In genomic region chr10:13388478-13388877, GRCh38 we compare ENCODE assay signal across 25 cellular contexts. TPM values are rescaled to one million over a fixed set of nuclear protein-coding genes. Genes with fewer than 3 reads are reported as not detected.
A peak's percentile ranks its signal among the peaks of the same experiment; 100 is the strongest.
DNase-seq lines count a peak whose midpoint lies in the region; ATAC-seq, FAIRE-seq and TF ChIP-seq lines count a peak whose summit lies in the region.
"Had no signal": no experiment of that assay in that cellular context is flagged by ENCODE, and none has a peak within 500 bp of the region (broad histone marks: within the 10 kb centered on the region; RNA-seq: fewer than 3 reads in every experiment).

No MANE protein-coding gene starts in this region.

- RAD21 ChIA-PET in GM12878 (lab: Charles Lee; ENCODE audit: unreplicated experiment): no interaction called here

- H2BK15ac ChIP-seq in H1 (ENCODE audit: low read length): no peak overlapping the region

- H2AFZ ChIP-seq in GM12878 (ENCODE audit: control insufficient read depth, low read depth, low read length): no peak overlapping the region
- H2AFZ ChIP-seq in H1 (ENCODE audit: low read length): no peak overlapping the region

- H3K23me2 ChIP-seq in H1 (ENCODE audit: low read depth, low read length): peaks cover 4% of the 10 kb centered on the region; the same call in 1 of the 2 replicates

- no peak overlapping the region for H2AK5ac ChIP-seq in H1 (ENCODE audit: low read depth, low read length)

- no peak overlapping the region for H3K4me2 ChIP-seq in GM12878 (ENCODE audit: control insufficient read depth, insufficient read depth)
- H3K4me2 ChIP-seq in H1 (ENCODE audit: insufficient read depth in 1 of 2, low read depth in 2 of 2, low read length in 2 of 2): no peak overlapping the region
- H3K4me2 ChIP-seq: A549; BLaER1 treated with 17β-estradiol and CSF1 and Interleukin-3, amounts not matched to agents 10 nM and 100 nM; GM23338 had no signal

- POLR2A ChIA-PET in HEK293 (lab: Yijun Ruan, JAX) (no interaction called here), GM12878 (lab: Charles Lee) (interaction anchor here (0.7 kb wide), 1 partner anchor 39 kb away, joined by 3 read pairs; no protein-coding TSS in a partner anchor), H1 (lab: Charles Lee; ENCODE audit: partially characterized antibody) (interaction anchor here (0.6 to 1.3 kb wide), 3 partner anchors 12 to 39 kb away, joined by 3 to 5 read pairs (median 5); no protein-coding TSS in a partner anchor)

- H2BK20ac ChIP-seq in H1 (ENCODE audit: low read length): no peak overlapping the region

- no peak overlapping the region for H4K91ac ChIP-seq in H1 (replicated peaks; ENCODE audit: insufficient read length, low read length)

- H3K9me3 ChIP-seq in HEK293 (ENCODE audit: control insufficient read depth, insufficient read depth, low read depth, low read length) (no peaks in the 10 kb centered on the region), GM12878 (replicated peaks; ENCODE audit: control insufficient read depth, insufficient read depth, low read length) (no peaks in the 10 kb centered on the region), H1 (ENCODE audit: insufficient read depth in 2 of 2, low read depth in 1 of 2, low read length in 1 of 2) (no peaks in the 10 kb centered on the region)
- H3K9me3 ChIP-seq: A549, BE2C, HAP-1 had no signal

- H2BK5ac ChIP-seq in H1 (ENCODE audit: low read depth, low read length): no peak overlapping the region

- no peak overlapping the region for H4K8ac ChIP-seq in H1 (ENCODE audit: extremely low read depth, insufficient read depth, low read length)

- H3K79me1 ChIP-seq in H1 (ENCODE audit: low read depth, low read length): no peaks in the 10 kb centered on the region

- no peaks in the 10 kb centered on the region for H3K9me3 Mint-ChIP-seq in activated naive CD4-positive, alpha-beta T cell treated with anti-CD3 and anti-CD28 coated beads, Interleukin-2, amount 50 U/mL, for 72 hours
- H3K9me3 Mint-ChIP-seq: CD4-positive, alpha-beta T cell; CD8-positive, alpha-beta memory T cell; GM23338 had no signal

- H3K56ac ChIP-seq in H1 (replicated peaks; ENCODE audit: insufficient read length, low read depth, low read length): peak overlapping the region; percentile 23

- H3K9ac ChIP-seq in GM12878 (ENCODE audit: control insufficient read depth, insufficient read depth, low read length): no peak overlapping the region
- H3K9ac ChIP-seq in H1 (replicated peaks in 1 of 4; ENCODE audit: extremely low read depth in 1 of 4, low read depth in 3 of 4, low read length in 3 of 4): no peak overlapping the region
- H3K9ac ChIP-seq: BLaER1 treated with 17β-estradiol and CSF1 and Interleukin-3, amounts not matched to agents 10 nM and 100 nM had no signal

- no peak for TF ChIP-seq POLR2A in GM12878 (IDR thresholded peaks at IDR 0.05; ENCODE audit: low read depth, low read length)
- TF ChIP-seq POLR2A in H1 (IDR thresholded peaks at IDR 0.05; ENCODE audit: control extremely low read depth in 1 of 2, low read depth in 2 of 2, low read length in 2 of 2): no peak

- no peak overlapping the region for H3K27ac Mint-ChIP-seq in activated naive CD4-positive, alpha-beta T cell treated with anti-CD3 and anti-CD28 coated beads, Interleukin-2, amount 50 U/mL, for 72 hours
- H3K27ac Mint-ChIP-seq: CD14-positive monocyte; CD4-positive, alpha-beta T cell; CD8-positive, alpha-beta memory T cell; GM23338 had no signal

- no peaks in the 10 kb centered on the region for H3K79me2 ChIP-seq in GM12878 (ENCODE audit: control insufficient read depth, insufficient read depth, low read length)
- no peaks in the 10 kb centered on the region for H3K79me2 ChIP-seq in H1 (ENCODE audit: control insufficient read depth in 1 of 2, insufficient read depth in 2 of 2, low read length in 2 of 2)

- H3K36me3 Mint-ChIP-seq in activated naive CD4-positive, alpha-beta T cell treated with anti-CD3 and anti-CD28 coated beads, Interleukin-2, amount 50 U/mL, for 72 hours: no peaks in the 10 kb centered on the region
- H3K36me3 Mint-ChIP-seq: CD14-positive monocyte had no signal

- no peak for TF ChIP-seq RAD21 in GM12878 (IDR thresholded peaks at IDR 0.05; ENCODE audit: insufficient read depth, low read depth, low read length)
- no peak for TF ChIP-seq RAD21 in H1 (IDR thresholded peaks at IDR 0.05 in 1 of 2, conservative IDR thresholded peaks at IDR 0.05 in 1 of 2; ENCODE audit: low read depth in 2 of 2, low read length in 2 of 2)

- DNase-seq in GM12878 (ENCODE audit: low read depth, low spot score): no peak
- no peak for DNase-seq in H1 (ENCODE audit: low read depth in 1 of 2, low spot score in 2 of 2)
- no peak for DNase-seq in SKM-1 (lab: John Stamatoyannopoulos, UW; ENCODE audit: unreplicated experiment)
- no peak for DNase-seq in activated naive CD4-positive, alpha-beta T cell treated with anti-CD3 and anti-CD28 coated beads, Interleukin-2, amount 50 U/mL, for 72 hours (ENCODE audit: low spot score in 2 of 2)
- DNase-seq in omental fat pad (ENCODE audit: low spot score): no peak
- DNase-seq: 8988T; ACHN; AML-193; BE2C; CD4-positive, alpha-beta T cell; CD8-positive, alpha-beta memory T cell; DMS 273 treated with DMSO at 0.1 percent for 48 hours; DMS79; EL; GDM1 had no signal

- H4K20me1 ChIP-seq in GM12878 (ENCODE audit: control insufficient read depth, insufficient read depth) (no peaks in the 10 kb centered on the region), H1 (replicated peaks in 1 of 2; ENCODE audit: control insufficient read depth in 1 of 2, insufficient read depth in 2 of 2, low read length in 2 of 2) (no peaks in the 10 kb centered on the region)
- H4K20me1 ChIP-seq: BLaER1 treated with 17β-estradiol and CSF1 and Interleukin-3, amounts not matched to agents 10 nM and 100 nM had no signal

- intact Hi-C loops in GM12878 (cut with micrococcal nuclease; ENCODE audit: unreplicated experiment): no loop called here

- in situ Hi-C loops in GM12878 (cut with MboI): no loop called here

- no peak for TF ChIP-seq EP300 in GM12878 (IDR thresholded peaks at IDR 0.05; ENCODE audit: borderline replicate concordance in 1 of 2, control insufficient read depth in 1 of 2, low read depth in 2 of 2, low read length in 2 of 2)
- no peak for TF ChIP-seq EP300 in H1 (IDR thresholded peaks at IDR 0.05; ENCODE audit: borderline replicate concordance in 1 of 2, low read depth in 2 of 2, low read length in 2 of 2)

- no peak for ATAC-seq in GM12878
- no peak for ATAC-seq in activated naive CD4-positive, alpha-beta T cell treated with anti-CD3 and anti-CD28 coated beads, Interleukin-2, amount 50 U/mL, for 72 hours
- no peak for ATAC-seq in omental fat pad (ENCODE audit: low FRiP score)
- ATAC-seq: A549, GM23338 had no signal

- BruUV-seq in GM12878 (replicated peaks; lab: Mats Ljungman, UMichigan): no TSS peak

- H3K27me3 ChIP-seq in GM12878 (replicated peaks in 1 of 2; ENCODE audit: control insufficient read depth in 2 of 2, insufficient read depth in 2 of 2, low read length in 1 of 2) (no peaks in the 10 kb centered on the region; a peak in 1 of 4 replicates), H1 (replicated peaks in 1 of 4; ENCODE audit: control insufficient read depth in 3 of 4, extremely low read depth in 1 of 4, insufficient read depth in 3 of 4, low read length in 3 of 4) (peaks cover 0 to under 1% (median under 1%) of the 10 kb centered on the region in 4 experiments; a peak in 3 of 7 replicates)
- H3K27me3 ChIP-seq: BLaER1 treated with 17β-estradiol and CSF1 and Interleukin-3, amounts not matched to agents 10 nM and 100 nM had no signal

- H3K18ac ChIP-seq in H1 (ENCODE audit: extremely low read depth, low read length): no peak overlapping the region

- FAIRE-seq in GM12878 (lab: Jason Lieb, UNC) (peak; percentile 75), H1 (lab: Jason Lieb, UNC) (no peak)
- FAIRE-seq: A549, D721Med, GM12891, GM18507, H54 had no signal

- WGBS in GM12878 (ENCODE audit: insufficient coverage, insufficient replicate concordance, low lambda C conversion rate, missing lambda C conversion rate): 78% methylated on average over 2 of the region's 2 CpGs
- WGBS in H1 (ENCODE audit: extremely low coverage in 1 of 2, insufficient coverage in 1 of 2, insufficient read length in 1 of 2, insufficient replicate concordance in 2 of 2, low coverage in 1 of 2, low lambda C conversion rate in 2 of 2, missing lambda C conversion rate in 1 of 2), 2 experiments: 86% methylated on average over 2 of the region's 2 CpGs; no CpG with 5 or more reads in 1 of the 2 experiments

- TF ChIP-seq CTCF in HEK293 (tag by site-specific recombination; IDR thresholded peaks at IDR 0.05): no peak
- TF ChIP-seq CTCF in GM12878 (IDR thresholded peaks at IDR 0.05 in 2 of 3, conservative IDR thresholded peaks at IDR 0.05 in 1 of 3; ENCODE audit: control insufficient read depth in 2 of 3, extremely low read depth in 1 of 3, insufficient read depth in 1 of 3, low read depth in 3 of 3, low read length in 3 of 3): no peak
- TF ChIP-seq CTCF in H1 (IDR thresholded peaks at IDR 0.05; ENCODE audit: control extremely low read depth in 1 of 3, insufficient read depth in 1 of 3, low read depth in 1 of 3, low read length in 3 of 3): no peak
- no peak for TF ChIP-seq CTCF in omental fat pad (IDR thresholded peaks at IDR 0.05)

- H3K14ac ChIP-seq in H1 (ENCODE audit: insufficient read length): no peak overlapping the region

- no peak overlapping the region for H3K4me3 ChIP-seq in HEK293 (ENCODE audit: low read depth, low read length)
- no peak overlapping the region for H3K4me3 ChIP-seq in GM12878
- no peak overlapping the region for H3K4me3 ChIP-seq in H1 (ENCODE audit: extremely low read depth in 1 of 4, insufficient read depth in 2 of 4, low read depth in 3 of 4, low read length in 4 of 4)
- H3K4me3 ChIP-seq: A549; BLaER1 treated with 17β-estradiol and CSF1 and Interleukin-3, amounts not matched to agents 10 nM and 100 nM; GM23338; HAP-1 had no signal

- no peak overlapping the region for H3K23ac ChIP-seq in H1 (ENCODE audit: insufficient read length)

- SMC1A ChIA-PET in GM12878 (lab: Charles Lee; ENCODE audit: uncharacterized antibody, unreplicated experiment): interaction anchor here (0.9 to 1.3 kb wide), 3 partner anchors 16 to 159 kb away, joined by 4 to 5 read pairs (median 4); no protein-coding TSS in a partner anchor

- H3K4me1 ChIP-seq in HEK293 (ENCODE audit: control insufficient read depth, insufficient read depth, low read length) (no peaks in the 10 kb centered on the region), GM12878 (ENCODE audit: control insufficient read depth, insufficient read depth, low read length) (no peaks in the 10 kb centered on the region), H1 (replicated peaks in 1 of 4; ENCODE audit: control insufficient read depth in 3 of 4, insufficient read depth in 4 of 4, low read length in 3 of 4) (peaks cover 0 to 6% (median 4%) of the 10 kb centered on the region in 4 experiments; a peak in 4 of 7 replicates)
- H3K4me1 ChIP-seq: A549, BE2C, HAP-1 had no signal

- H2BK120ac ChIP-seq in H1 (replicated peaks; ENCODE audit: low read depth, low read length): no peak overlapping the region

- H3K27ac ChIP-seq in HEK293 (ENCODE audit: extremely low read depth, low read depth, low read length) (no peak overlapping the region), GM12878 (ENCODE audit: control insufficient read depth, insufficient read depth) (no peak overlapping the region), H1 (ENCODE audit: low read depth, low read length) (no peak overlapping the region)
- H3K27ac ChIP-seq: A549; BLaER1 treated with 17β-estradiol and CSF1 and Interleukin-3, amounts not matched to agents 10 nM and 100 nM had no signal

- no peak overlapping the region for H3K4ac ChIP-seq in H1 (replicated peaks; ENCODE audit: insufficient read length, low read depth, low read length)

- H3K36me3 ChIP-seq in HEK293 (ENCODE audit: control insufficient read depth in 2 of 2, insufficient read depth in 1 of 2, low read length in 2 of 2) (no peaks in the 10 kb centered on the region), GM12878 (ENCODE audit: control insufficient read depth in 2 of 2, insufficient read depth in 2 of 2, low read length in 1 of 2) (no peaks in the 10 kb centered on the region), H1 (ENCODE audit: control insufficient read depth in 2 of 4, insufficient read depth in 4 of 4, low read length in 3 of 4) (no peaks in the 10 kb centered on the region)
- H3K36me3 ChIP-seq: BE2C; BLaER1 treated with 17β-estradiol and CSF1 and Interleukin-3, amounts not matched to agents 10 nM and 100 nM; HAP-1 had no signal

- no peak overlapping the region for H2BK12ac ChIP-seq in H1 (ENCODE audit: low read depth, low read length)

- H4K5ac ChIP-seq in H1 (ENCODE audit: insufficient read length, low read depth, low read length): no peak overlapping the region

- CTCF ChIA-PET in HEK293 (lab: Yijun Ruan, JAX) (interaction anchor here (1.0 to 1.7 kb wide), 3 partner anchors 10 to 52 kb away, joined by 3 to 8 read pairs (median 8); no protein-coding TSS in a partner anchor), GM12878 (lab: Yijun Ruan, JAX) (no interaction called here), H1 (lab: Charles Lee; ENCODE audit: partially characterized antibody) (interaction anchor here (0.7 to 4.2 kb wide), 11 partner anchors 10 to 148 kb away, joined by 3 to 29 read pairs (median 6); no protein-coding TSS in a partner anchor)

RNA-seq across cellular contexts. Expression of gene SEPHS1, which starts 40.4 kb away (rescaled TPM):
- total RNA-seq in GM12878 (2013; cell fraction: nucleolus; rRNA removed): 16.8 and 18.2 TPM in 2 replicates
- 39.6 and 47.9 TPM in 2 replicates for total RNA-seq in GM12878 (2014; rRNA removed)
- total RNA-seq in GM12878 (2014; rRNA removed; fragmentation: Illumina TruSeq; extraction: Trizol): 49.5 and 50.5 TPM in 2 replicates
- total RNA-seq in GM12878 (2021): 55.6 and 59.8 TPM in 2 replicates
- 10.0 TPM for polyA plus RNA-seq in GM12878 (2011; ENCODE audit: low read depth)
- polyA plus RNA-seq in GM12878 (2011; rRNA removed): 66.8 and 76.4 TPM in 2 replicates
- 42.0 and 46.6 TPM in 2 replicates for polyA plus RNA-seq in GM12878 (2011; cell fraction: cytosol; rRNA removed)
- 24.2 and 26.5 TPM in 2 replicates for polyA plus RNA-seq in GM12878 (2011; cell fraction: nucleus; rRNA removed)
- polyA plus RNA-seq in GM12878 (2012): 18.2 and 23.6 TPM in 2 replicates
- polyA plus RNA-seq in GM12878 (2014; fragmentation: Illumina TruSeq; extraction: Trizol): 85.4 and 93.4 TPM in 2 replicates
- 10 to 100 TPM; 14.7 to 20.8 TPM for polyA plus RNA-seq in GM12878 (2014; fragmentation: Nextera tagmentation; extraction: Ambion mirVana)
- polyA plus RNA-seq in GM12878 (2014; rRNA removed): 51.7 and 60.8 TPM in 2 replicates
- 10 to 100 TPM; 36.8 to 46.4 TPM for polyA plus RNA-seq in GM12878 (2016; fragmentation: Nextera tagmentation; extraction: Ambion mirVana)
- polyA minus RNA-seq in GM12878 (2011; rRNA and poly(A)+ RNA removed): 54.3 and 71.2 TPM in 2 replicates
- polyA minus RNA-seq in GM12878 (2011; cell fraction: cytosol; rRNA and poly(A)+ RNA removed): 17.3 and 19.4 TPM in 2 replicates
- 7.1 and 12.3 TPM in 2 replicates for polyA minus RNA-seq in GM12878 (2011; cell fraction: nucleus; rRNA and poly(A)+ RNA removed)
- 633 and 683 TPM in 2 replicates for total RNA-seq in H1 (2021; fragmentation: NEBNext Ultra II Directional; extraction: Animal tissue kit (Norgen Biotek cat#: 25700))
- polyA plus RNA-seq in H1 (2011; rRNA removed): 226 and 270 TPM in 2 replicates
- 306 TPM for polyA plus RNA-seq in H1 (2011; cell fraction: cytosol; rRNA removed)
- 172 TPM for polyA plus RNA-seq in H1 (2011; cell fraction: nucleus; rRNA removed)
- 405 to 543 TPM (median 471 TPM) in 4 replicates for polyA plus RNA-seq in H1 (2012, experiment 1 of 2)
- 233 TPM for polyA plus RNA-seq in H1 (2012, experiment 2 of 2)
- 405 TPM for polyA plus RNA-seq in H1 (2013, experiment 1 of 2)
- 460 TPM for polyA plus RNA-seq in H1 (2013, experiment 2 of 2)
- 647 and 831 TPM in 2 replicates for polyA minus RNA-seq in H1 (2011; rRNA and poly(A)+ RNA removed)
- 256 TPM for polyA minus RNA-seq in H1 (2011; cell fraction: cytosol; rRNA and poly(A)+ RNA removed)
- 193 TPM for polyA minus RNA-seq in H1 (2011; cell fraction: nucleus; rRNA and poly(A)+ RNA removed)
- 10 to 100 TPM; 60.3 to 67.9 TPM for total RNA-seq in activated naive CD4-positive, alpha-beta T cell treated with anti-CD3 and anti-CD28 coated beads, Interleukin-2, amount 50 U/mL, for 72 hours
- total RNA-seq in omental fat pad: 10 to 100 TPM; 28.9 to 41.3 (median 37.9) TPM
